In genomic region chr7:136180984-136181383, GRCh38 we compare ENCODE assay signal across 22 cellular contexts.
"Had no signal": no experiment of that assay in that cellular context is flagged by ENCODE, and none has a peak within 500 bp of the region (broad histone marks: within the 10 kb centered on the region; RNA-seq: fewer than 3 reads in every experiment).

No MANE protein-coding gene starts in this region.

- ATAC-seq: activated CD4-positive, alpha-beta T cell treated with anti-CD3 and anti-CD28 coated beads for 36 hours; activated CD8-positive, alpha-beta memory T cell treated with anti-CD3 and anti-CD28 coated beads, Interleukin-2, amount 10 ng/mL, durations not matched to agents 7 days and 5 days; activated CD8-positive, alpha-beta T cell treated with anti-CD3 and anti-CD28 coated beads, Interleukin-2, amount 10 ng/mL, durations not matched to agents 7 days and 5 days had no signal

- H3K27me3 Mint-ChIP-seq: activated CD4-positive, alpha-beta memory T cell treated with anti-CD3 and anti-CD28 coated beads for 36 hours; activated CD4-positive, alpha-beta T cell treated with anti-CD3 and anti-CD28 coated beads for 36 hours; activated CD4-positive, alpha-beta T cell treated with anti-CD3 and anti-CD28 coated beads, Interleukin-2, amount 10 ng/mL, durations not matched to agents 24 days and 14 days; activated CD8-positive, alpha-beta memory T cell treated with anti-CD3 and anti-CD28 coated beads, Interleukin-2, amount 10 ng/mL, durations not matched to agents 7 days and 5 days; activated naive CD4-positive, alpha-beta T cell treated with anti-CD3 and anti-CD28 coated beads, Interleukin-2, amount 50 U/mL, for 24 hours had no signal

- H3K4me1 Mint-ChIP-seq: activated CD4-positive, alpha-beta T cell treated with anti-CD3 and anti-CD28 coated beads for 36 hours; activated CD4-positive, alpha-beta T cell treated with anti-CD3 and anti-CD28 coated beads, Interleukin-2, amount 10 ng/mL, durations not matched to agents 24 days and 14 days; activated CD8-positive, alpha-beta memory T cell treated with anti-CD3 and anti-CD28 coated beads, Interleukin-2, amount 10 ng/mL, durations not matched to agents 7 days and 5 days; activated naive CD4-positive, alpha-beta T cell treated with anti-CD3 and anti-CD28 coated beads, Interleukin-2, amount 50 U/mL, for 24 hours had no signal

- H3K9me3 Mint-ChIP-seq: activated CD4-positive, alpha-beta memory T cell treated with anti-CD3 and anti-CD28 coated beads for 36 hours; activated naive CD4-positive, alpha-beta T cell treated with anti-CD3 and anti-CD28 coated beads for 36 hours; activated T-helper 2 cell treated with anti-CD3 and anti-CD28 coated beads, Interferon-gamma antibody, Interleukin-2, Interleukin-4, amounts not matched to agents 10 μg/mL and 5 μg/mL and 100 μg/mL, durations not matched to agents 14 hours and 24 hours and 36 hours had no signal

- H3K27ac Mint-ChIP-seq: activated CD4-positive, alpha-beta memory T cell treated with anti-CD3 and anti-CD28 coated beads for 36 hours; activated CD4-positive, alpha-beta T cell treated with anti-CD3 and anti-CD28 coated beads for 36 hours; activated CD4-positive, alpha-beta T cell treated with anti-CD3 and anti-CD28 coated beads, Interleukin-2, amount 10 ng/mL, durations not matched to agents 24 days and 14 days; activated CD8-positive, alpha-beta memory T cell treated with anti-CD3 and anti-CD28 coated beads, Interleukin-2, amount 10 ng/mL, durations not matched to agents 7 days and 5 days; activated CD8-positive, alpha-beta T cell treated with anti-CD3 and anti-CD28 coated beads, Interleukin-2, amount 10 ng/mL, durations not matched to agents 7 days and 5 days; activated naive CD4-positive, alpha-beta T cell treated with anti-CD3 and anti-CD28 coated beads for 36 hours; activated naive CD4-positive, alpha-beta T cell treated with anti-CD3 and anti-CD28 coated beads, Interleukin-2, amount 50 U/mL, for 24 hours; activated T-helper 2 cell treated with anti-CD3 and anti-CD28 coated beads, Interferon-gamma antibody, Interleukin-2, Interleukin-4, amounts not matched to agents 10 μg/mL and 5 μg/mL and 100 μg/mL, durations not matched to agents 14 hours and 24 hours and 36 hours had no signal

- H3K4me3 Mint-ChIP-seq: activated CD4-positive, alpha-beta memory T cell treated with anti-CD3 and anti-CD28 coated beads for 36 hours; activated CD4-positive, alpha-beta T cell treated with anti-CD3 and anti-CD28 coated beads for 36 hours; activated CD4-positive, alpha-beta T cell treated with anti-CD3 and anti-CD28 coated beads, Interleukin-2, amount 10 ng/mL, durations not matched to agents 24 days and 14 days; activated CD8-positive, alpha-beta memory T cell treated with anti-CD3 and anti-CD28 coated beads, Interleukin-2, amount 10 ng/mL, durations not matched to agents 7 days and 5 days; activated CD8-positive, alpha-beta T cell treated with anti-CD3 and anti-CD28 coated beads, Interleukin-2, amount 10 ng/mL, durations not matched to agents 7 days and 5 days; activated naive CD4-positive, alpha-beta T cell treated with anti-CD3 and anti-CD28 coated beads for 36 hours; activated naive CD4-positive, alpha-beta T cell treated with anti-CD3 and anti-CD28 coated beads, Interleukin-2, amount 50 U/mL, for 24 hours had no signal

- DNase-seq: activated CD4-positive, alpha-beta memory T cell treated with anti-CD3 and anti-CD28 coated beads for 36 hours; activated CD4-positive, alpha-beta T cell treated with anti-CD3 and anti-CD28 coated beads for 36 hours; activated CD4-positive, alpha-beta T cell treated with anti-CD3 and anti-CD28 coated beads, Interleukin-2, amount 10 ng/mL, durations not matched to agents 24 days and 14 days; activated CD4-positive, CD25-positive, alpha-beta regulatory T cell; activated CD4-positive, CD25-positive, alpha-beta regulatory T cell treated with anti-CD3 and anti-CD28 coated beads, Interleukin-2, amount 50 U/mL, for 72 hours; activated CD8-positive, alpha-beta memory T cell treated with anti-CD3 and anti-CD28 coated beads, Interleukin-2, amount 10 ng/mL, durations not matched to agents 7 days and 5 days; activated CD8-positive, alpha-beta memory T cell treated with anti-CD3 and anti-CD28 coated beads, Interleukin-2, amount 50 U/mL, for 4 hours; activated CD8-positive, alpha-beta T cell treated with anti-CD3 and anti-CD28 coated beads, Interleukin-2, amount 10 ng/mL, durations not matched to agents 7 days and 5 days; activated effector memory CD4-positive, alpha-beta T cell treated with anti-CD3 and anti-CD28 coated beads, Interleukin-2, amount 50 U/mL, for 16 hours; activated naive CD4-positive, alpha-beta T cell treated with anti-CD3 and anti-CD28 coated beads for 36 hours; activated T-cell treated with anti-CD3 and anti-CD28 coated beads, Interleukin-2, amount 50 U/mL, for 1 hour; amniotic stem cell; anterior cingulate cortex; brain microvascular endothelial cell; caudate nucleus; cortex of kidney; dermis blood vessel endothelial cell; effector CD4-positive, alpha-beta T cell; foreskin fibroblast; head of caudate nucleus had no signal
